In the genomic region with DNA sequence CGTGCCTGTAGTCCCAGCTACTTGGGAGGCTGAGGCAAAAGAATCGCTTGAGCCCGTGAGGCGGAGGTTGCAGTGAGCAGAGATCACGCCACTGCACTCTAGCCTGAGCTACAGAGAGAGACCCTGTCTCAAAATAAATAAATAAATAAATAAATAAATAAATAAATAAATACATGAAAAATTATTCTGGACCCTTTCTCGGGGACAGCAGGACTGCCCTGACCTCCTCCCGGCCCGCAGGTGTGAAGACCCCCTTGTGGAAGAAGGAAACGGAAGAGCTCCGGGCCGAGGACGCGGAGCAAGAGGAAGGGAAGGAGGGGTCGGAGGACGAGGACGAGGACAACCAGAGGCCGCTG, we compare ENCODE assay signal across 1 cellular context.
TF ChIP-seq lines count a peak whose summit lies in the region.

No MANE protein-coding gene starts in this region.

TF ChIP-seq in H1, 55 proteins besides CTCF, POLR2A, EP300 and RAD21:
- TF ChIP-seq SIRT6 (IDR thresholded peaks at IDR 0.05; ENCODE audit: low read length) (no peak), GTF2F1 (IDR thresholded peaks at IDR 0.05; ENCODE audit: borderline replicate concordance, low read depth, low read length) (no peak), ZNF274 (IDR thresholded peaks at IDR 0.05; ENCODE audit: borderline replicate concordance, extremely low read depth, low read length) (no peak), PHF8 (conservative IDR thresholded peaks at IDR 0.05; ENCODE audit: low read depth, low read length) (no peak), SRF (IDR thresholded peaks at IDR 0.05; ENCODE audit: low read depth, low read length) (no peak)
TF ChIP-seq in H1: peak in this region for 0.
